In genomic region chr14:58637040-58637390, GRCh38 we compare ENCODE assay signal across 8 cellular contexts. TPM values are rescaled to one million over a fixed set of nuclear protein-coding genes. Genes with fewer than 3 reads are reported as not detected.
DNase-seq lines count a peak whose midpoint lies in the region; ATAC-seq, FAIRE-seq and TF ChIP-seq lines count a peak whose summit lies in the region.

No MANE protein-coding gene starts in this region.

- H3K27ac ChIP-seq in KMS-11 (no peak overlapping the region), heart left ventricle (peak overlapping the region; percentile 10 to 92 (median 82))

- peaks cover 1% of the 10 kb centered on the region for H3K27me3 Mint-ChIP-seq in activated naive CD4-positive, alpha-beta T cell treated with anti-CD3 and anti-CD28 coated beads, Interleukin-2, amount 50 U/mL, for 24 hours
- peaks cover 28% of the 10 kb centered on the region for H3K27me3 Mint-ChIP-seq in progenitor cell of endocrine pancreas

- no peak overlapping the region for H3K9ac ChIP-seq in KMS-11

- 4 to 10% (median 7%) methylated on average over 17 of the region's 17 CpGs for WGBS in heart left ventricle, 4 donors

- no peaks in the 10 kb centered on the region for H3K9me3 ChIP-seq in heart left ventricle

- H3K4me1 ChIP-seq in KMS-11 (ENCODE audit: low read depth, poor library complexity, severe bottlenecking) = peaks cover 5% of the 10 kb centered on the region
- H3K4me1 ChIP-seq in heart left ventricle = peaks cover 0 to 36% (median 25%) of the 10 kb centered on the region in 12 donors

- no peaks in the 10 kb centered on the region for H3K36me3 ChIP-seq in KMS-11 (ENCODE audit: insufficient read depth)
- H3K36me3 ChIP-seq in heart left ventricle = peaks cover 0 to 15% (median 0%) of the 10 kb centered on the region in 9 donors

- H3K4me3 Mint-ChIP-seq in activated naive CD4-positive, alpha-beta T cell treated with anti-CD3 and anti-CD28 coated beads, Interleukin-2, amount 50 U/mL, for 24 hours = peak overlapping the region; percentile 90
- H3K4me3 Mint-ChIP-seq in progenitor cell of endocrine pancreas (ENCODE audit: low read depth) = peak overlapping the region; percentile 95

- H3K79me2 ChIP-seq in KMS-11 (ENCODE audit: insufficient read depth, low read depth) = no peaks in the 10 kb centered on the region

- no peak overlapping the region for H3K4me3 ChIP-seq in KMS-11 (IDR thresholded peaks at IDR 0.05; ENCODE audit: insufficient read depth, low read depth, low read length)
- H3K4me3 ChIP-seq in heart left ventricle = peak overlapping the region; percentile 46 to 90 (median 77)

- peak overlapping the region; percentile 41; the same call in 1 of the 2 replicates for H2AFZ ChIP-seq in KMS-11 (ENCODE audit: low read depth)

- no peak for FAIRE-seq in GM19239 (lab: Jason Lieb, UNC)

- no peak for TF ChIP-seq CTCF in KMS-11 (conservative IDR thresholded peaks at IDR 0.05; ENCODE audit: low read depth, low read length)
- no peak for TF ChIP-seq CTCF in heart left ventricle (IDR thresholded peaks at IDR 0.05)
- TF ChIP-seq CTCF in progenitor cell of endocrine pancreas (IDR thresholded peaks at IDR 0.05; ENCODE audit: unreplicated experiment) = no peak

- H3K4me1 Mint-ChIP-seq in activated naive CD4-positive, alpha-beta T cell treated with anti-CD3 and anti-CD28 coated beads, Interleukin-2, amount 50 U/mL, for 24 hours = peaks cover 53% of the 10 kb centered on the region
- peaks cover 37% of the 10 kb centered on the region for H3K4me1 Mint-ChIP-seq in progenitor cell of endocrine pancreas (ENCODE audit: low read depth)

- no peak overlapping the region; the same call in 1 of the 2 replicates for H3K4me2 ChIP-seq in KMS-11

- TF ChIP-seq POLR2A in heart left ventricle (IDR thresholded peaks at IDR 0.05) = no peak

- no peaks in the 10 kb centered on the region for H3K36me3 Mint-ChIP-seq in activated naive CD4-positive, alpha-beta T cell treated with anti-CD3 and anti-CD28 coated beads, Interleukin-2, amount 50 U/mL, for 24 hours
- H3K36me3 Mint-ChIP-seq in progenitor cell of endocrine pancreas (ENCODE audit: insufficient read depth) = no peaks in the 10 kb centered on the region

- H3K9me3 Mint-ChIP-seq in activated naive CD4-positive, alpha-beta T cell treated with anti-CD3 and anti-CD28 coated beads, Interleukin-2, amount 50 U/mL, for 24 hours = no peaks in the 10 kb centered on the region
- H3K9me3 Mint-ChIP-seq in progenitor cell of endocrine pancreas (ENCODE audit: low read depth) = no peaks in the 10 kb centered on the region

- H4K20me1 ChIP-seq in KMS-11 (ENCODE audit: insufficient read depth) = no peaks in the 10 kb centered on the region

- ATAC-seq in heart left ventricle = peak in 2 of 4 donors; percentile 20 to 21
- no peak for ATAC-seq in GM21825 (IDR thresholded peaks at IDR 0.05; ENCODE audit: unreplicated experiment)

- H3K27me3 ChIP-seq in KMS-11 (ENCODE audit: insufficient read depth, low read depth) (no peaks in the 10 kb centered on the region), heart left ventricle (peaks cover 0 to 24% (median 0%) of the 10 kb centered on the region in 9 donors)

- H3K27ac Mint-ChIP-seq in activated naive CD4-positive, alpha-beta T cell treated with anti-CD3 and anti-CD28 coated beads, Interleukin-2, amount 50 U/mL, for 24 hours = peak overlapping the region; percentile 93
- H3K27ac Mint-ChIP-seq in progenitor cell of endocrine pancreas = peak overlapping the region; percentile 96

- DNase-seq in GM04504 (ENCODE audit: low read depth) (peak; percentile 37), heart left ventricle (peak in 4 of 5 donors; percentile 29 to 69 (median 44)), progenitor cell of endocrine pancreas (ENCODE audit: low spot score, unreplicated experiment) (no peak), DMS153 treated with DMSO at 0.1 percent for 48 hours (lab: John Stamatoyannopoulos, UW; ENCODE audit: unreplicated experiment) (no peak), GM19239 (ENCODE audit: insufficient read length, low spot score) (no peak)

- intact Hi-C loops in heart left ventricle (cut with DNase I) = loop anchor here (5.0 to 10.0 kb wide), 6 partner anchors 132 to 418 kb away; no protein-coding TSS in a partner anchor

RNA-seq across cellular contexts. Expression of gene DACT1, which starts 0.7 kb away (rescaled TPM):
- total RNA-seq in heart left ventricle (1 to 10 TPM; 1.3 to 7.2 (median 3.1) TPM), progenitor cell of endocrine pancreas (5.5 and 8.2 TPM in 2 replicates)
- 1 to 10 TPM in 1 of 2 donors, under 1 TPM in 1; 0.57 to 1.7 TPM for polyA plus RNA-seq in heart left ventricle

Comparison
In these comparisons a context has a peak if more than half of its experiments do, and no peak if none do; other contexts are left out.
1. DNase-seq: peak in GM04504 (single experiment) and heart left ventricle (4 of 5); none in progenitor cell of endocrine pancreas (single experiment), DMS153 treated with DMSO at 0.1 percent for 48 hours (single experiment) and GM19239 (single experiment).